In genomic region chr6:28395918-28396317, GRCh38 we compare ENCODE assay signal across 18 cellular contexts. TPM values are rescaled to one million over a fixed set of nuclear protein-coding genes. Genes with fewer than 3 reads are reported as not detected.
A peak's percentile ranks its signal among the peaks of the same experiment; 100 is the strongest.
DNase-seq lines count a peak whose midpoint lies in the region; ATAC-seq and TF ChIP-seq lines count a peak whose summit lies in the region.
"Had no signal": no experiment of that assay in that cellular context is flagged by ENCODE, and none has a peak within 500 bp of the region (broad histone marks: within the 10 kb centered on the region; RNA-seq: fewer than 3 reads in every experiment).

No MANE protein-coding gene starts in this region.

- H4K20me1 ChIP-seq in Karpas-422 (ENCODE audit: insufficient read depth, low read depth, low read length): no peaks in the 10 kb centered on the region

- H3K79me2 ChIP-seq in Karpas-422 (ENCODE audit: low read length): peaks cover 77% of the 10 kb centered on the region

- no peak overlapping the region for H3K27ac ChIP-seq in Karpas-422 (ENCODE audit: low read length)
- H3K27ac ChIP-seq in testis: no peak overlapping the region
- H3K27ac ChIP-seq: GM23248 had no signal

- H3K9me2 ChIP-seq in Karpas-422 (replicated peaks; ENCODE audit: insufficient read depth, low read length): no peaks in the 10 kb centered on the region; the same call in 1 of the 2 replicates

- no peak overlapping the region for H3K4me2 ChIP-seq in Karpas-422 (ENCODE audit: low read depth, low read length, poor library complexity, severe bottlenecking)

- H3K9me3 Mint-ChIP-seq in activated naive CD8-positive, alpha-beta T cell (ENCODE audit: low read depth): no peaks in the 10 kb centered on the region
- peaks cover 2% of the 10 kb centered on the region for H3K9me3 Mint-ChIP-seq in activated naive CD8-positive, alpha-beta T cell treated with anti-CD3 and anti-CD28 coated beads for 36 hours
- H3K9me3 Mint-ChIP-seq in WTC11: no peaks in the 10 kb centered on the region
- H3K9me3 Mint-ChIP-seq in nephron progenitor cell: peaks cover 8% of the 10 kb centered on the region

- H3K36me3 Mint-ChIP-seq in activated naive CD8-positive, alpha-beta T cell: peaks cover 35% of the 10 kb centered on the region
- peaks cover 64% of the 10 kb centered on the region for H3K36me3 Mint-ChIP-seq in activated naive CD8-positive, alpha-beta T cell treated with anti-CD3 and anti-CD28 coated beads for 36 hours
- H3K36me3 Mint-ChIP-seq in WTC11 (peaks cover 56% of the 10 kb centered on the region), nephron progenitor cell (ENCODE audit: low read depth) (peaks cover 76% of the 10 kb centered on the region)

- no peaks in the 10 kb centered on the region for H3K9me3 ChIP-seq in Karpas-422 (ENCODE audit: low read length)
- H3K9me3 ChIP-seq in testis: no peaks in the 10 kb centered on the region

- POLR2A ChIA-PET in WTC11 (lab: Charles Lee): no interaction called here

- H3K27me3 Mint-ChIP-seq in activated naive CD8-positive, alpha-beta T cell: no peaks in the 10 kb centered on the region
- H3K27me3 Mint-ChIP-seq in activated naive CD8-positive, alpha-beta T cell treated with anti-CD3 and anti-CD28 coated beads for 36 hours: no peaks in the 10 kb centered on the region
- peaks cover 9% of the 10 kb centered on the region for H3K27me3 Mint-ChIP-seq in WTC11 (ENCODE audit: low read depth)
- H3K27me3 Mint-ChIP-seq in nephron progenitor cell (ENCODE audit: low read depth, poor library complexity): peaks cover 6% of the 10 kb centered on the region

- CTCF ChIA-PET in WTC11 (lab: Charles Lee): no interaction called here

- no peaks in the 10 kb centered on the region for H3K27me3 ChIP-seq in Karpas-422 (ENCODE audit: low read length)
- H3K27me3 ChIP-seq in testis: no peaks in the 10 kb centered on the region

- H3K36me3 ChIP-seq in Karpas-422 (ENCODE audit: insufficient read depth, low read length) (peaks cover 70% of the 10 kb centered on the region), testis (ENCODE audit: low read depth, missing control alignments) (no peaks in the 10 kb centered on the region)

- H3K4me1 ChIP-seq in Karpas-422 (ENCODE audit: low read length) (peaks cover 26% of the 10 kb centered on the region), testis (peaks cover 3% of the 10 kb centered on the region)

- H3K9ac ChIP-seq in Karpas-422 (ENCODE audit: low read length): no peak overlapping the region
- H3K9ac ChIP-seq: GM23248 had no signal

- no peak overlapping the region for H3K27ac Mint-ChIP-seq in activated naive CD8-positive, alpha-beta T cell
- H3K27ac Mint-ChIP-seq in activated naive CD8-positive, alpha-beta T cell treated with anti-CD3 and anti-CD28 coated beads for 36 hours: no peak overlapping the region
- H3K27ac Mint-ChIP-seq in WTC11: no peak overlapping the region
- H3K27ac Mint-ChIP-seq in nephron progenitor cell: no peak overlapping the region

- peak overlapping the region; percentile 18 for H3K4me3 Mint-ChIP-seq in activated naive CD8-positive, alpha-beta T cell
- H3K4me3 Mint-ChIP-seq in activated naive CD8-positive, alpha-beta T cell treated with anti-CD3 and anti-CD28 coated beads for 36 hours: no peak overlapping the region
- no peak overlapping the region for H3K4me3 Mint-ChIP-seq in WTC11
- H3K4me3 Mint-ChIP-seq in nephron progenitor cell: peak overlapping the region; percentile 58

- TF ChIP-seq POLR2A in testis (IDR thresholded peaks at IDR 0.05): no peak

- WGBS in testis, 2 donors: 91% methylated on average over 4 of the region's 4 CpGs

- H3K4me1 Mint-ChIP-seq in activated naive CD8-positive, alpha-beta T cell (ENCODE audit: low read depth): peaks cover 53% of the 10 kb centered on the region
- peaks cover 41% of the 10 kb centered on the region for H3K4me1 Mint-ChIP-seq in activated naive CD8-positive, alpha-beta T cell treated with anti-CD3 and anti-CD28 coated beads for 36 hours
- peaks cover 27% of the 10 kb centered on the region for H3K4me1 Mint-ChIP-seq in WTC11
- peaks cover 62% of the 10 kb centered on the region for H3K4me1 Mint-ChIP-seq in nephron progenitor cell

- intact Hi-C loops in testis (cut with DNase I; ENCODE audit: low total_unique reads): no loop called here

- H2AFZ ChIP-seq in Karpas-422 (ENCODE audit: low read length): no peak overlapping the region
- H2AFZ ChIP-seq: GM23248 had no signal

- 0 out of 2 replicates have a peak overlapping the region, but pooled peaks have one; percentile 87 for H3K4me3 ChIP-seq in Karpas-422 (ENCODE audit: low read length)
- H3K4me3 ChIP-seq in testis: no peak overlapping the region
- H3K4me3 ChIP-seq: GM23248 had no signal

- TF ChIP-seq CTCF in WTC11 (IDR thresholded peaks at IDR 0.05) (no peak), nephron progenitor cell (IDR thresholded peaks at IDR 0.05) (no peak), testis (IDR thresholded peaks at IDR 0.05) (no peak)

- no peak for DNase-seq in activated naive CD8-positive, alpha-beta T cell treated with anti-CD3 and anti-CD28 coated beads for 36 hours
- no peak for DNase-seq in Karpas-422
- no peak for DNase-seq in WTC11 (ENCODE audit: low spot score)
- no peak for DNase-seq in nephron progenitor cell
- no peak for DNase-seq in testis
- DNase-seq in dermis blood vessel endothelial cell: no peak
- DNase-seq: CD4-positive, alpha-beta memory T cell; DMS79; GM23248; HCEC 1CT; Kasumi-1; MM.1S; NCI-H1417; NCI-H1930; NCI-H69; NK-92 treated with Interleukin-12 subunit alpha and Interleukin-12 subunit beta, amount 100 ng/mL, for 24 hours had no signal

- no peak for ATAC-seq in WTC11
- ATAC-seq in HG03520 (IDR thresholded peaks at IDR 0.05; ENCODE audit: unreplicated experiment): no peak

TF ChIP-seq in WTC11, 78 proteins besides CTCF, POLR2A, EP300 and RAD21 (continues in another document):
- TF ChIP-seq NR2C2 (CRISPR knock-in tag; IDR thresholded peaks at IDR 0.05) (no peak), ZNF121 (CRISPR knock-in tag; IDR thresholded peaks at IDR 0.05) (peak; percentile 86), ZSCAN18 (CRISPR knock-in tag; IDR thresholded peaks at IDR 0.05) (no peak), ZNF281 (CRISPR knock-in tag; IDR thresholded peaks at IDR 0.05) (no peak), ZNF138 (CRISPR knock-in tag; conservative IDR thresholded peaks at IDR 0.05) (no peak)

RNA-seq across cellular contexts. Expression of gene ZSCAN12, which starts 3.6 kb away (rescaled TPM):
- total RNA-seq in activated naive CD8-positive, alpha-beta T cell treated with anti-CD3 and anti-CD28 coated beads for 36 hours: 1 to 10 TPM; 6.8 to 7.2 TPM
- total RNA-seq in Karpas-422 (2014; rRNA removed; shearing (Covaris generic); ENCODE audit: low replicate concordance): 9.3 and 12.0 TPM in 2 replicates
- total RNA-seq in WTC11 (2021) (7.8 to 8.5 TPM (median 8.3 TPM) in 3 replicates), testis (10 to 100 TPM; 12.2 to 12.3 TPM), dermis blood vessel endothelial cell (5.1 and 5.6 TPM in 2 replicates)
- 7.0 TPM for polyA plus RNA-seq in testis (ENCODE audit: insufficient read depth, low read depth, low replicate concordance)

RNA-seq across cellular contexts. Expression of gene ZKSCAN3, which starts 46.2 kb away (rescaled TPM):
- total RNA-seq in activated naive CD8-positive, alpha-beta T cell treated with anti-CD3 and anti-CD28 coated beads for 36 hours: 1 to 10 TPM; 1.8 TPM
- 4.5 and 5.1 TPM in 2 replicates for total RNA-seq in Karpas-422 (2014; rRNA removed; shearing (Covaris generic); ENCODE audit: low replicate concordance)
- total RNA-seq in WTC11 (2021): 5.4 to 8.4 TPM (median 6.8 TPM) in 3 replicates
- 1 to 10 TPM; 8.1 to 8.3 TPM for total RNA-seq in testis
- polyA plus RNA-seq in testis (ENCODE audit: insufficient read depth, low read depth, low replicate concordance): 5.4 TPM
- 6.3 and 9.7 TPM in 2 replicates for total RNA-seq in dermis blood vessel endothelial cell

RNA-seq across cellular contexts. Expression of gene ZSCAN23, which starts 47.4 kb away (rescaled TPM):
- 1 to 10 TPM; 1.3 to 1.6 TPM for total RNA-seq in activated naive CD8-positive, alpha-beta T cell treated with anti-CD3 and anti-CD28 coated beads for 36 hours
- 3.3 and 4.8 TPM in 2 replicates for total RNA-seq in Karpas-422 (2014; rRNA removed; shearing (Covaris generic); ENCODE audit: low replicate concordance)
- total RNA-seq in WTC11 (2021) (8.7 to 9.3 TPM (median 9.0 TPM) in 3 replicates), testis (1 to 10 TPM; 8.3 to 9.1 TPM), dermis blood vessel endothelial cell (0.51 and 0.74 TPM in 2 replicates)
- polyA plus RNA-seq in testis (ENCODE audit: insufficient read depth, low read depth, low replicate concordance): 2.4 TPM
- polyA plus RNA-seq: CD4-positive, alpha-beta memory T cell had no signal

RNA-seq across cellular contexts. Expression of gene ZSCAN31, which starts 60.0 kb away (rescaled TPM):
- 1 to 10 TPM; 2.5 to 3.0 TPM for total RNA-seq in activated naive CD8-positive, alpha-beta T cell treated with anti-CD3 and anti-CD28 coated beads for 36 hours
- total RNA-seq in Karpas-422 (2014; rRNA removed; shearing (Covaris generic); ENCODE audit: low replicate concordance): 4.0 and 4.2 TPM in 2 replicates
- total RNA-seq in WTC11 (2021) (6.6 to 9.1 TPM (median 7.4 TPM) in 3 replicates), testis (10 to 100 TPM; 21.4 to 29.0 TPM), dermis blood vessel endothelial cell (25.7 and 40.6 TPM in 2 replicates)
- 51.3 TPM for polyA plus RNA-seq in testis (ENCODE audit: insufficient read depth, low read depth, low replicate concordance)

Comparison
In these comparisons a context has a peak if more than half of its experiments do, and no peak if none do; other contexts are left out.
1. H3K4me3 Mint-ChIP-seq: peak in activated naive CD8-positive, alpha-beta T cell (single experiment) and nephron progenitor cell (single experiment); none in activated naive CD8-positive, alpha-beta T cell treated with anti-CD3 and anti-CD28 coated beads for 36 hours (single experiment) and WTC11 (single experiment).